Comparison of ENCODE assay signal across 8 cellular contexts in the genomic region with DNA sequence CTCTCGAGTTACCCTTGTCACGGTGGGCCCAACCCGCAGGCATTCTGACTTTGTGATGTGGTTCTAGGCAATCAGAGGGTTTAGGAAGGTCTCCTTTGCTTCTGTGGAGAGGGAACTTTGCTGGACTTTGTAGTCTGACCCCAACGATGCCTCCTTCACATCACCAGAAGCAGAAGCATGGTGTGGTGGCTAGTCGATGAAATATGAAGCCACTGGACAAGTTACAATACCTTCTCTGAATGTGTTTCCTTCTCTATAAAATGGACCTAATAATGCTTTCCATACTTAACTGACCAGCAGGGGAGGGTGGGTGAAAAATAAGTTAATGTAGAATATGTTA. TPM values are rescaled to one million over a fixed set of nuclear protein-coding genes. Genes with fewer than 3 reads are reported as not detected.
DNase-seq lines count a peak whose midpoint lies in the region; ATAC-seq and TF ChIP-seq lines count a peak whose summit lies in the region.

No MANE protein-coding gene starts in this region.

- H3K36me3 Mint-ChIP-seq in endothelial cell (ENCODE audit: low read depth, unreplicated experiment) (no peaks in the 10 kb centered on the region), natural killer cell (no peaks in the 10 kb centered on the region)

- TF ChIP-seq CTCF in endothelial cell (IDR thresholded peaks at IDR 0.05; ENCODE audit: unreplicated experiment), result no peak
- no peak for TF ChIP-seq CTCF in natural killer cell (IDR thresholded peaks at IDR 0.05)

- H3K4me3 Mint-ChIP-seq in endothelial cell (ENCODE audit: unreplicated experiment), result peak overlapping the region; percentile 95
- peak overlapping the region; percentile 88 for H3K4me3 Mint-ChIP-seq in natural killer cell

- H3K4me1 Mint-ChIP-seq in endothelial cell (ENCODE audit: unreplicated experiment) (peaks cover 2% of the 10 kb centered on the region), natural killer cell (peaks cover 33 to 36% of the 10 kb centered on the region in 2 donors)

- no peaks in the 10 kb centered on the region for H3K27me3 ChIP-seq in MG63

- peaks cover 6% of the 10 kb centered on the region for H3K27me3 Mint-ChIP-seq in endothelial cell (ENCODE audit: unreplicated experiment)
- no peaks in the 10 kb centered on the region for H3K27me3 Mint-ChIP-seq in natural killer cell (ENCODE audit: low read depth in 2 of 2)

- ATAC-seq in natural killer cell, result no peak
- ATAC-seq in HG03135 (IDR thresholded peaks at IDR 0.05; ENCODE audit: unreplicated experiment), result no peak
- no peak for ATAC-seq in HG03432 (IDR thresholded peaks at IDR 0.05; ENCODE audit: unreplicated experiment)

- no peaks in the 10 kb centered on the region for H3K36me3 ChIP-seq in MG63

- DNase-seq in AG20443 (ENCODE audit: low spot score) (peak; percentile 47), MG63 (no peak), endothelial cell (ENCODE audit: low spot score) (no peak), natural killer cell (no peak), D341Med (ENCODE audit: low spot score) (no peak), T-helper 9 cell (no peak)

- H3K9me3 Mint-ChIP-seq in endothelial cell (ENCODE audit: unreplicated experiment) (no peaks in the 10 kb centered on the region), natural killer cell (peaks cover 0 to 2% of the 10 kb centered on the region in 2 donors)

- intact Hi-C loops in natural killer cell (cut with micrococcal nuclease), result no loop called here

- H3K27ac Mint-ChIP-seq in endothelial cell (ENCODE audit: unreplicated experiment) (no peak overlapping the region), natural killer cell (peak overlapping the region; percentile 83 to 84)

- no peaks in the 10 kb centered on the region for H3K9me3 ChIP-seq in MG63

- peak overlapping the region; percentile 70 for H3K4me3 ChIP-seq in MG63

RNA-seq across cellular contexts. Expression of gene SPEF2, which starts 0.6 kb away (rescaled TPM):
- 4.2 and 9.1 TPM in 2 replicates for total RNA-seq in MG63 (2014; rRNA removed; shearing (Covaris generic); ENCODE audit: low replicate concordance)
- total RNA-seq in endothelial cell (ENCODE audit: unreplicated experiment), result 3.4 TPM
- 10 to 100 TPM in 1 of 3 donors, 1 to 10 TPM in 2; 6.2 to 13.1 (median 8.5) TPM for total RNA-seq in natural killer cell
